Comparison of ENCODE assay signal across 10 cellular contexts in the genomic region with DNA sequence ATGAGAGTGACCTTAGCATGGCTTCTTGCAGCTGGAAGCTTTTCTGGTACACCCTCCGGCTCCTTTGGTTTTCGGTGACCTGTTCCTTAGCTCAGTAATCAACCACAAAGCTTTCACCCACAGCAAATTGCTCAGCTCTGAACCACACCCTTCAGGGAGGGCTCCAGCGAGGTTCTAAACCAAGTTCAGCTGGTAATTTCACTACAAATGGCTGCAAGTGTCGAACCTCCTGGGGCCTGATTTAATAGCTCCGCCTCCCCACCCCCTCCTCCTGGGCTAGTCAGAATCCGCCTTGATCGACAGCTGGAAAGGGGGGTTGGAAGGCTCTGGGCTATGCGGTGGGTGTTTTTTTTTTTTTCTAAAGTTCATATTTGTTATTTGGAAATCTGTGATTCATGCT.
DNase-seq lines count a peak whose midpoint lies in the region; ATAC-seq and TF ChIP-seq lines count a peak whose summit lies in the region.
"Had no signal": no experiment of that assay in that cellular context is flagged by ENCODE, and none has a peak within 500 bp of the region (broad histone marks: within the 10 kb centered on the region; RNA-seq: fewer than 3 reads in every experiment).

No MANE protein-coding gene starts in this region.

- H3K36me3 ChIP-seq in SJCRH30, result no peaks in the 10 kb centered on the region
- H3K36me3 ChIP-seq in gastroesophageal sphincter, result no peaks in the 10 kb centered on the region
- H3K36me3 ChIP-seq in suprapubic skin, result no peaks in the 10 kb centered on the region

- no peak overlapping the region for H3K27ac ChIP-seq in SJCRH30
- peak overlapping the region in 1 of 4 donors; percentile 73 for H3K27ac ChIP-seq in gastroesophageal sphincter
- peak overlapping the region; percentile 55 for H3K27ac ChIP-seq in suprapubic skin

- DNase-seq in NK-92 treated with Interleukin-12 subunit alpha and Interleukin-12 subunit beta, amount 100 ng/mL, for 24 hours (lab: John Stamatoyannopoulos, UW), result peak; percentile 47
- DNase-seq in NK-92 (lab: John Stamatoyannopoulos, UW; ENCODE audit: unreplicated experiment), result no peak
- DNase-seq in SJCRH30, result peak; percentile 43 to 52
- DNase-seq in suprapubic skin (ENCODE audit: low spot score in 2 of 2), result peak; percentile 77 to 79
- no peak for DNase-seq in SKM-1 treated with dmso at 0.1 percent for 144 hours (lab: John Stamatoyannopoulos, UW; ENCODE audit: unreplicated experiment)
- DNase-seq: activated CD4-positive, alpha-beta T cell treated with anti-CD3 and anti-CD28 coated beads, Interleukin-2, amount 50 U/mL, for 1 hour; anterior cingulate cortex had no signal

- 51 to 64% methylated on average over 6 to 7 of the region's 8 CpGs for WGBS in gastroesophageal sphincter (ENCODE audit: low coverage in 1 of 2), 2 donors
- WGBS in suprapubic skin, result 27% methylated on average over 8 of the region's 8 CpGs

- H3K4me1 ChIP-seq in SJCRH30, result peaks cover 20% of the 10 kb centered on the region
- H3K4me1 ChIP-seq in gastroesophageal sphincter, result peaks cover 4 to 64% (median 14%) of the 10 kb centered on the region in 3 donors
- H3K4me1 ChIP-seq in suprapubic skin, result peaks cover 25% of the 10 kb centered on the region

- H3K27me3 ChIP-seq in SJCRH30 (no peaks in the 10 kb centered on the region), gastroesophageal sphincter (no peaks in the 10 kb centered on the region), suprapubic skin (no peaks in the 10 kb centered on the region)

- TF ChIP-seq EP300 in gastroesophageal sphincter (IDR thresholded peaks at IDR 0.05), result no peak
- no peak for TF ChIP-seq EP300 in suprapubic skin (IDR thresholded peaks at IDR 0.05)

- H3K9me3 ChIP-seq in SJCRH30 (replicated peaks) (no peaks in the 10 kb centered on the region), gastroesophageal sphincter (no peaks in the 10 kb centered on the region), suprapubic skin (no peaks in the 10 kb centered on the region)

- TF ChIP-seq CTCF in gastroesophageal sphincter (IDR thresholded peaks at IDR 0.05), result no peak
- no peak for TF ChIP-seq CTCF in suprapubic skin (IDR thresholded peaks at IDR 0.05)

- no peak overlapping the region for H3K4me3 ChIP-seq in SJCRH30
- H3K4me3 ChIP-seq in gastroesophageal sphincter, result no peak overlapping the region
- peak overlapping the region; percentile 11 for H3K4me3 ChIP-seq in suprapubic skin

- TF ChIP-seq POLR2A in gastroesophageal sphincter (IDR thresholded peaks at IDR 0.05), result no peak
- no peak for TF ChIP-seq POLR2A in suprapubic skin (IDR thresholded peaks at IDR 0.05)

- ATAC-seq in gastroesophageal sphincter, result peak; percentile 60
- no peak for ATAC-seq in HG02588 (IDR thresholded peaks at IDR 0.05; ENCODE audit: unreplicated experiment)
- no peak for ATAC-seq in HG02759 (IDR thresholded peaks at IDR 0.05; ENCODE audit: unreplicated experiment)

Comparison
In these comparisons a context has a peak if more than half of its experiments do, and no peak if none do; other contexts are left out.
1. DNase-seq: peak in NK-92 treated with Interleukin-12 subunit alpha and Interleukin-12 subunit beta, amount 100 ng/mL, for 24 hours (single experiment), SJCRH30 (2 of 2) and suprapubic skin (2 of 2); none in NK-92 (single experiment) and SKM-1 treated with dmso at 0.1 percent for 144 hours (single experiment).